ENCODE assay signal across 22 cellular contexts in the genomic region with DNA sequence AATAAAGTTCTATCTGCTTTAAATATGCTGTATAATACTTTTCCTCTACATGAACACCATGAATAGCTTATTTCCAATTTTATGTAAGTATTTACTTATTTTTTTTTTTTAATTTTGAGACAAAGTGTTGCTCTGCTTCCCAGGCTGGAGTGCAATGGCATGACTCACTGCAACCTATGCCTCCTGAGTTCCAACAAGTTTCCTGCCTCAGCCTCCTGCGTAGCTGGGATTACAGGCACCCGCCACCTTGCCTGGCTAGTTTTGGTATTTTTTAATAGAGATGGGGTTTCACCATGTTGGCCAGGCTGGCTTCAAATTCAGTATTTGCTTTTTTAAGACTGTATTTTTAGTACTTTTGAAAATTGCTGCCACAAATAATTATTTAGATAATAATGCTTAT.
"Had no signal": no experiment of that assay in that cellular context is flagged by ENCODE, and none has a peak within 500 bp of the region (broad histone marks: within the 10 kb centered on the region; RNA-seq: fewer than 3 reads in every experiment).

No MANE protein-coding gene starts in this region.

- H3K4me1 ChIP-seq: esophagus muscularis mucosa, gastroesophageal sphincter, left ventricle myocardium inferior, lower lobe of right lung, parathyroid adenoma, prostate gland, testis, tibial nerve had no signal

- H3K79me2 ChIP-seq: parathyroid adenoma had no signal

- H3K27ac ChIP-seq: epithelial cell of prostate, esophagus muscularis mucosa, gastroesophageal sphincter, left ventricle myocardium inferior, lower lobe of right lung, parathyroid adenoma, prostate gland, testis, tibial nerve had no signal

- H3K4me1 Mint-ChIP-seq: memory B cell; stimulated activated naive B cell treated with anti-CD40 and anti-IgM and Interleukin-4, amounts not matched to agents 10 μg/mL and 1 μg/mL and 100 μg/mL, for 72 hours; stimulated activated naive CD8-positive, alpha-beta T cell treated with anti-CD3 and anti-CD28 coated beads, Interleukin-15, amount 100 ng/mL, for 72 hours had no signal

- H3K9ac ChIP-seq: parathyroid adenoma had no signal

- H3K27me3 Mint-ChIP-seq: memory B cell; stimulated activated naive B cell treated with anti-CD40 and anti-IgM and Interleukin-4, amounts not matched to agents 10 μg/mL and 1 μg/mL and 100 μg/mL, for 72 hours; stimulated activated naive CD8-positive, alpha-beta T cell treated with anti-CD3 and anti-CD28 coated beads, Interleukin-15, amount 100 ng/mL, for 72 hours had no signal

- H3K27me3 ChIP-seq: esophagus muscularis mucosa, gastroesophageal sphincter, testis, tibial nerve had no signal

- H3K36me3 ChIP-seq: esophagus muscularis mucosa, gastroesophageal sphincter, left ventricle myocardium inferior, lower lobe of right lung, prostate gland, tibial nerve had no signal

- H3K36me3 Mint-ChIP-seq: memory B cell, mesothelial cell of epicardium had no signal

- ATAC-seq: gastroesophageal sphincter; left cardiac atrium; lower lobe of right lung; sciatic nerve; stimulated activated naive B cell treated with anti-CD40 and anti-IgM and Interleukin-4, amounts not matched to agents 10 μg/mL and 1 μg/mL and 100 μg/mL, for 72 hours; stimulated activated naive CD8-positive, alpha-beta T cell treated with anti-CD3 and anti-CD28 coated beads, Interleukin-15, amount 100 ng/mL, for 72 hours had no signal

- DNase-seq: effector memory CD4-positive, alpha-beta T cell; glutamatergic neuron; kidney; left cardiac atrium; left ventricle myocardium inferior; lower lobe of right lung; retina; stimulated activated CD4-positive, alpha-beta T cell treated with anti-CD3 and anti-CD28 coated beads, Interleukin-2, amount 100 ng/mL, for 24 hours; stimulated activated CD4-positive, alpha-beta T cell treated with anti-CD3 and anti-CD28 coated beads, Interleukin-4, amount 100 ng/mL, for 4 hours; stimulated activated naive B cell treated with anti-CD40 and anti-IgM and Interleukin-4, amounts not matched to agents 10 μg/mL and 1 μg/mL and 100 μg/mL, for 72 hours; stimulated activated naive CD8-positive, alpha-beta T cell treated with anti-CD3 and anti-CD28 coated beads, Interleukin-15, amount 100 ng/mL, for 72 hours; testis had no signal

- H3K4me3 ChIP-seq: esophagus muscularis mucosa, gastroesophageal sphincter, left ventricle myocardium inferior, lower lobe of right lung, prostate gland, tibial nerve had no signal

- H3K27ac Mint-ChIP-seq: memory B cell; mesothelial cell of epicardium; nephron; stimulated activated naive B cell treated with anti-CD40 and anti-IgM and Interleukin-4, amounts not matched to agents 10 μg/mL and 1 μg/mL and 100 μg/mL, for 72 hours; stimulated activated naive CD8-positive, alpha-beta T cell treated with anti-CD3 and anti-CD28 coated beads, Interleukin-15, amount 100 ng/mL, for 72 hours had no signal

- H3K9me3 ChIP-seq: esophagus muscularis mucosa, gastroesophageal sphincter, lower lobe of right lung, prostate gland, testis had no signal

- H2AFZ ChIP-seq: parathyroid adenoma had no signal

- H3K4me3 Mint-ChIP-seq: memory B cell; mesothelial cell of epicardium; nephron; stimulated activated naive B cell treated with anti-CD40 and anti-IgM and Interleukin-4, amounts not matched to agents 10 μg/mL and 1 μg/mL and 100 μg/mL, for 72 hours; stimulated activated naive CD8-positive, alpha-beta T cell treated with anti-CD3 and anti-CD28 coated beads, Interleukin-15, amount 100 ng/mL, for 72 hours had no signal
